In the genomic region with DNA sequence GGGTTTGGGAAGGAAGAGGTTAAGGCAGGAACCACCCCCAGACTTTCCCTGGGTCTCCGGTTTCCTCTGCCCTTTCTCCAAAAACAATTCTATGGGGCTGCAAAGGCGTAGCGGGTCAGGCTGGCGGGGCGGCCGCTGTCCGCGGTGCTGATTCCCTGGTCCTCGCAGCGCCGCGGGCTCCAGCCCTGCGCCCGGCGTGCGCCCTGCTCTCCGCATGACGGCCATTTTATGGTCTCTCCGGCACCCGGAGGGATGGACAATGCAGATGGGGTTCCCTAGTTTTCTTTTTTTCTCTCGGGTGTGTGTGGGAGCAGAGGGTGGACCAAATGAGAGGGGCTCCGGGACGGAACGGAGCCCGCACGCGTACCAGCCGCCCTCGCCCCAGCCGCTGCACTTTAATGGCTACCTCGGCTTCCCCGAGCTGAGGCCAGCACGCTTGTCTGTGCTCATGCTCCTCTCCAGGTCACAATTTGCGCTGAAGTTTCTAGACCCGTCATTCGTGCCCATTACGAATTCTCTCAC, we compare ENCODE assay signal across 8 cellular contexts. TPM values are rescaled to one million over a fixed set of nuclear protein-coding genes. Genes with fewer than 3 reads are reported as not detected.
DNase-seq lines count a peak whose midpoint lies in the region; ATAC-seq and TF ChIP-seq lines count a peak whose summit lies in the region.

No MANE protein-coding gene starts in this region.

- peak overlapping the region in 58 of 59 donors; percentile 28 to 73 (median 56) for H3K4me3 ChIP-seq in dorsolateral prefrontal cortex

- DNase-seq in ELF-1 (ENCODE audit: low read depth, low spot score) (peak; percentile 93), NCI-H1105 (lab: John Stamatoyannopoulos, UW) (peak; percentile 54), dorsolateral prefrontal cortex (peak in 4 of 10 donors; percentile 18 to 64 (median 52)), medulla oblongata (ENCODE audit: extremely low spot score) (peak; percentile 12), globus pallidus (ENCODE audit: low spot score) (no peak), OCI-M1 (lab: John Stamatoyannopoulos, UW) (no peak), CD1c-positive myeloid dendritic cell (ENCODE audit: extremely low spot score) (no peak)

- intact Hi-C loops in dorsolateral prefrontal cortex (cut with DNase I): no loop called here

- peak overlapping the region in 56 of 59 donors; percentile 7 to 94 (median 82) for H3K27ac ChIP-seq in dorsolateral prefrontal cortex

- TF ChIP-seq CTCF in dorsolateral prefrontal cortex (IDR thresholded peaks at IDR 0.05 in 54 of 56, conservative IDR thresholded peaks at IDR 0.05 in 2 of 56; ENCODE audit: low read depth in 1 of 56, partially characterized antibody in 56 of 56): no peak

- H3K27me3 ChIP-seq in dorsolateral prefrontal cortex: peaks cover 0 to 62% (median 26%) of the 10 kb centered on the region in 45 donors

- ATAC-seq in GM18511 (IDR thresholded peaks at IDR 0.05; ENCODE audit: unreplicated experiment): no peak

RNA-seq across cellular contexts. Expression of gene ST8SIA3, which starts 1.6 kb away (rescaled TPM):
- total RNA-seq in dorsolateral prefrontal cortex: 100 to 1,000 TPM in 101 of 120 experiments, 10 to 100 TPM in 19; 37.0 to 231 (median 131) TPM

Comparison
In these comparisons a context has a peak if more than half of its experiments do, and no peak if none do; other contexts are left out.
1. DNase-seq: peak in ELF-1 (single experiment), NCI-H1105 (single experiment) and medulla oblongata (single experiment); none in globus pallidus (single experiment), OCI-M1 (single experiment) and CD1c-positive myeloid dendritic cell (single experiment).